In genomic region chr6:116165596-116165995, GRCh38 we compare ENCODE assay signal across 26 cellular contexts. TPM values are rescaled to one million over a fixed set of nuclear protein-coding genes. Genes with fewer than 3 reads are reported as not detected.
DNase-seq lines count a peak whose midpoint lies in the region; ATAC-seq and TF ChIP-seq lines count a peak whose summit lies in the region.
"Had no signal": no experiment of that assay in that cellular context is flagged by ENCODE, and none has a peak within 500 bp of the region (broad histone marks: within the 10 kb centered on the region; RNA-seq: fewer than 3 reads in every experiment).

No MANE protein-coding gene starts in this region.

- peak; percentile 76 for ATAC-seq in GM19397 (IDR thresholded peaks at IDR 0.05; ENCODE audit: unreplicated experiment)
- peak; percentile 72 for ATAC-seq in HG03060 (IDR thresholded peaks at IDR 0.05; ENCODE audit: low read depth, unreplicated experiment)
- ATAC-seq: gastroesophageal sphincter, left colon, WTC11 had no signal

- intact Hi-C loops in activated T-helper 2 cell treated with anti-CD3 and anti-CD28 coated beads, Interferon-gamma antibody, Interleukin-2, Interleukin-4, amounts not matched to agents 10 μg/mL and 5 μg/mL and 100 μg/mL, durations not matched to agents 14 hours and 24 hours and 36 hours (cut with micrococcal nuclease) = no loop called here

- DNase-seq in GM06990 (ENCODE audit: extremely low read depth, insufficient read length) (peak; percentile 23), NB4 (ENCODE audit: low read depth) (peak; percentile 90), activated gamma-delta T cell treated with Interleukin-2 at 50 U/mL for 16 hours (no peak), AML-193 (lab: John Stamatoyannopoulos, UW) (no peak)
- DNase-seq in activated T-helper 2 cell treated with anti-CD3 and anti-CD28 coated beads, Interferon-gamma antibody, Interleukin-2, Interleukin-4, amounts not matched to agents 10 μg/mL and 5 μg/mL and 100 μg/mL, durations not matched to agents 14 hours and 24 hours and 36 hours (ENCODE audit: low spot score) = no peak
- DNase-seq in stimulated activated naive CD4-positive, alpha-beta T cell (lab: John Stamatoyannopoulos, UW) = no peak
- DNase-seq: dermis blood vessel endothelial cell; EL; Kasumi-1; left colon; NCI-H2171; NCI-H748 treated with DMSO at 0.1 percent for 48 hours; SJCRH30; stimulated activated CD4-positive, alpha-beta T cell treated with anti-CD3 and anti-CD28 coated beads, Interleukin-2, amount 100 ng/mL, for 48 hours had no signal

- H3K4me3 ChIP-seq in GM06990 (replicated peaks; ENCODE audit: low read depth, low read length) (no peak overlapping the region), NB4 (ENCODE audit: low read depth, low read length) (no peak overlapping the region)
- H3K4me3 ChIP-seq: gastroesophageal sphincter, PC-9, prostate gland, SJCRH30, skin epidermis had no signal

- H3K4me3 Mint-ChIP-seq in activated T-helper 2 cell treated with anti-CD3 and anti-CD28 coated beads, Interferon-gamma antibody, Interleukin-2, Interleukin-4, amounts not matched to agents 10 μg/mL and 5 μg/mL and 100 μg/mL, durations not matched to agents 14 hours and 24 hours and 36 hours (ENCODE audit: low read depth) = no peak overlapping the region
- H3K4me3 Mint-ChIP-seq: neural crest cell, WTC11 had no signal

- H3K27ac Mint-ChIP-seq in activated T-helper 2 cell treated with anti-CD3 and anti-CD28 coated beads, Interferon-gamma antibody, Interleukin-2, Interleukin-4, amounts not matched to agents 10 μg/mL and 5 μg/mL and 100 μg/mL, durations not matched to agents 14 hours and 24 hours and 36 hours = no peak overlapping the region
- H3K27ac Mint-ChIP-seq: WTC11 had no signal

- peaks cover 16% of the 10 kb centered on the region for H3K36me3 Mint-ChIP-seq in activated T-helper 2 cell treated with anti-CD3 and anti-CD28 coated beads, Interferon-gamma antibody, Interleukin-2, Interleukin-4, amounts not matched to agents 10 μg/mL and 5 μg/mL and 100 μg/mL, durations not matched to agents 14 hours and 24 hours and 36 hours (ENCODE audit: low read depth)

- H3K9me3 Mint-ChIP-seq in activated T-helper 2 cell treated with anti-CD3 and anti-CD28 coated beads, Interferon-gamma antibody, Interleukin-2, Interleukin-4, amounts not matched to agents 10 μg/mL and 5 μg/mL and 100 μg/mL, durations not matched to agents 14 hours and 24 hours and 36 hours = peaks cover 26% of the 10 kb centered on the region

- no peaks in the 10 kb centered on the region for H3K27me3 ChIP-seq in GM06990 (replicated peaks; ENCODE audit: control insufficient read depth, insufficient read depth, low read length)
- H3K27me3 ChIP-seq: gastroesophageal sphincter, SJCRH30 had no signal

- TF ChIP-seq CTCF in GM06990 (IDR thresholded peaks at IDR 0.05; ENCODE audit: insufficient read depth, low read length, poor library complexity, severe bottlenecking) = no peak
- TF ChIP-seq CTCF in NB4 (IDR thresholded peaks at IDR 0.05; ENCODE audit: low read depth, low read length) = no peak

- no peak for TF ChIP-seq POLR2A in NB4 (IDR thresholded peaks at IDR 0.05; ENCODE audit: extremely low read depth, insufficient read length)

- H3K27me3 Mint-ChIP-seq in activated T-helper 2 cell treated with anti-CD3 and anti-CD28 coated beads, Interferon-gamma antibody, Interleukin-2, Interleukin-4, amounts not matched to agents 10 μg/mL and 5 μg/mL and 100 μg/mL, durations not matched to agents 14 hours and 24 hours and 36 hours (ENCODE audit: low read depth) = no peaks in the 10 kb centered on the region

- no peaks in the 10 kb centered on the region for H3K4me1 Mint-ChIP-seq in activated T-helper 2 cell treated with anti-CD3 and anti-CD28 coated beads, Interferon-gamma antibody, Interleukin-2, Interleukin-4, amounts not matched to agents 10 μg/mL and 5 μg/mL and 100 μg/mL, durations not matched to agents 14 hours and 24 hours and 36 hours (ENCODE audit: low read depth)
- H3K4me1 Mint-ChIP-seq: neural crest cell, WTC11 had no signal

- no peaks in the 10 kb centered on the region for H3K36me3 ChIP-seq in GM06990 (ENCODE audit: control insufficient read depth, insufficient read depth, low read length)
- H3K36me3 ChIP-seq: gastroesophageal sphincter, prostate gland, SJCRH30 had no signal

RNA-seq across cellular contexts. Expression of gene COL10A1, which starts 39.7 kb away (rescaled TPM):
- total RNA-seq in activated T-helper 2 cell treated with anti-CD3 and anti-CD28 coated beads, Interferon-gamma antibody, Interleukin-2, Interleukin-4, amounts not matched to agents 10 μg/mL and 5 μg/mL and 100 μg/mL, durations not matched to agents 14 hours and 24 hours and 36 hours = not detected in 2 replicates
- total RNA-seq: activated CD8-positive, alpha-beta memory T cell treated with anti-CD3 and anti-CD28 coated beads for 36 hours; dermis blood vessel endothelial cell; epithelial cell of proximal tubule; gastroesophageal sphincter; left colon; neural crest cell; PC-9; prostate gland; subcutaneous adipose tissue; T-helper 2 cell treated with Interferon-gamma antibody and Interleukin-4, amounts not matched to agents 100 ng/mL and 5 ng/mL, for 36 hours; WTC11 had no signal

Comparison
In these comparisons a context has a peak if more than half of its experiments do, and no peak if none do; other contexts are left out.
1. DNase-seq: peak in GM06990 (single experiment) and NB4 (single experiment); none in activated T-helper 2 cell treated with anti-CD3 and anti-CD28 coated beads, Interferon-gamma antibody, Interleukin-2, Interleukin-4, amounts not matched to agents 10 μg/mL and 5 μg/mL and 100 μg/mL, durations not matched to agents 14 hours and 24 hours and 36 hours (single experiment), activated gamma-delta T cell treated with Interleukin-2 at 50 U/mL for 16 hours (single experiment), stimulated activated naive CD4-positive, alpha-beta T cell (0 of 6) and AML-193 (0 of 2).